Comparison of ENCODE assay signal across 9 cellular contexts in genomic region chr4:74117024-74117534, GRCh38. TPM values are rescaled to one million over a fixed set of nuclear protein-coding genes. Genes with fewer than 3 reads are reported as not detected.
DNase-seq lines count a peak whose midpoint lies in the region; ATAC-seq and TF ChIP-seq lines count a peak whose summit lies in the region.
"Had no signal": no experiment of that assay in that cellular context is flagged by ENCODE, and none has a peak within 500 bp of the region (broad histone marks: within the 10 kb centered on the region; RNA-seq: fewer than 3 reads in every experiment).

No MANE protein-coding gene starts in this region.

- no peak overlapping the region for H3K4me3 ChIP-seq in H7 (ENCODE audit: insufficient read depth, low read depth, low read length)

- H3K9me3 Mint-ChIP-seq in MCF 10A (ENCODE audit: unreplicated experiment) = no peaks in the 10 kb centered on the region

- H3K27ac Mint-ChIP-seq in MCF 10A (ENCODE audit: low read depth, unreplicated experiment) = peak overlapping the region; percentile 99

- peak; percentile 92 for DNase-seq in HT1080 (ENCODE audit: low read depth)
- peak; percentile 96 for DNase-seq in MCF 10A (ENCODE audit: unreplicated experiment)
- peak; percentile 79 for DNase-seq in islet precursor cell
- peak; percentile 84 for DNase-seq in superior temporal gyrus (ENCODE audit: extremely low spot score)
- no peak for DNase-seq in epidermal melanocyte (ENCODE audit: insufficient read length, low spot score)
- no peak for DNase-seq in H7
- DNase-seq: effector CD8-positive, alpha-beta T cell had no signal

- peaks cover 44% of the 10 kb centered on the region for H3K4me1 Mint-ChIP-seq in MCF 10A (ENCODE audit: insufficient read depth, unreplicated experiment)

- ATAC-seq in HG02759 (IDR thresholded peaks at IDR 0.05; ENCODE audit: unreplicated experiment) (no peak), HG02588 (IDR thresholded peaks at IDR 0.05; ENCODE audit: unreplicated experiment) (no peak)

- no peaks in the 10 kb centered on the region for H3K27me3 ChIP-seq in H7 (ENCODE audit: control insufficient read depth, insufficient read depth, low read length)

- TF ChIP-seq CTCF in MCF 10A (IDR thresholded peaks at IDR 0.05; ENCODE audit: unreplicated experiment) = no peak

- no peaks in the 10 kb centered on the region for H3K27me3 Mint-ChIP-seq in MCF 10A (ENCODE audit: insufficient read depth, unreplicated experiment)

- CTCF ChIA-PET in MCF 10A (lab: Yijun Ruan, JAX) = interaction anchor here (1.3 to 4.8 kb wide), 6 partner anchors 17 to 454 kb away, joined by 3 to 39 read pairs (median 12); partner anchors contain the start of genes CXCL1, CXCL2 and CXCL3

- POLR2A ChIA-PET in MCF 10A (lab: Yijun Ruan, JAX) = interaction anchor here (0.6 to 12.1 kb wide), 23 partner anchors 8 to 694 kb away, joined by 3 to 521 read pairs (median 5); partner anchors contain the start of genes CXCL2, CXCL3, EPGN and MTHFD2L

- H3K36me3 ChIP-seq in H7 (replicated peaks; ENCODE audit: control insufficient read depth, insufficient read depth, low read length) = no peaks in the 10 kb centered on the region

- intact Hi-C loops in MCF 10A (cut with micrococcal nuclease) = loop anchor here (5.0 to 10.0 kb wide), 3 partner anchors 60 to 428 kb away; partner anchors contain the start of gene CXCL3

- BruUV-seq in MCF 10A (replicated peaks; lab: Mats Ljungman, UMichigan) = no TSS peak

- H3K4me3 Mint-ChIP-seq in MCF 10A (ENCODE audit: unreplicated experiment) = peak overlapping the region; percentile 88

- peaks cover 37% of the 10 kb centered on the region for H3K36me3 Mint-ChIP-seq in MCF 10A (ENCODE audit: insufficient read depth, unreplicated experiment)

RNA-seq across cellular contexts. Expression of gene CXCL2, which starts 18.1 kb away (rescaled TPM):
- not detected in 2 replicates for total RNA-seq in HT1080 (2014; rRNA removed; shearing (Covaris generic))
- polyA plus RNA-seq in HT1080 (2015; cell fraction: cytosol; rRNA removed) = not detected in 2 replicates
- 0.14 TPM in 1 of 2 replicates, not detected in the other for polyA plus RNA-seq in HT1080 (2015; cell fraction: nucleus; rRNA removed)
- 62.3 and 76.2 TPM in 2 replicates for total RNA-seq in MCF 10A (2022)
- not detected in 2 replicates for total RNA-seq in H7 (2014; rRNA removed; shearing (Covaris generic))

RNA-seq across cellular contexts. Expression of gene MTHFD2L, which starts 40.8 kb away (rescaled TPM):
- 15.2 and 15.5 TPM in 2 replicates for total RNA-seq in HT1080 (2014; rRNA removed; shearing (Covaris generic))
- polyA plus RNA-seq in HT1080 (2015; cell fraction: cytosol; rRNA removed) = 8.3 and 10.0 TPM in 2 replicates
- polyA plus RNA-seq in HT1080 (2015; cell fraction: nucleus; rRNA removed) = 18.7 and 19.3 TPM in 2 replicates
- 110 and 113 TPM in 2 replicates for total RNA-seq in MCF 10A (2022)
- total RNA-seq in H7 (2014; rRNA removed; shearing (Covaris generic)) = 6.6 and 7.9 TPM in 2 replicates

Comparison
In these comparisons a context has a peak if more than half of its experiments do, and no peak if none do; other contexts are left out.
1. DNase-seq: peak in HT1080 (single experiment), MCF 10A (single experiment), islet precursor cell (single experiment) and superior temporal gyrus (single experiment); none in epidermal melanocyte (single experiment) and H7 (single experiment).
2. RNA of gene CXCL2, which starts 18.1 kb away (total RNA-seq): 62.3 to 76.2 TPM in MCF 10A; not detected in HT1080 and not detected in H7; every median in the first group is over 10 times any median in the second.